8 cellular contexts compared by ENCODE assay signal in the genomic region with DNA sequence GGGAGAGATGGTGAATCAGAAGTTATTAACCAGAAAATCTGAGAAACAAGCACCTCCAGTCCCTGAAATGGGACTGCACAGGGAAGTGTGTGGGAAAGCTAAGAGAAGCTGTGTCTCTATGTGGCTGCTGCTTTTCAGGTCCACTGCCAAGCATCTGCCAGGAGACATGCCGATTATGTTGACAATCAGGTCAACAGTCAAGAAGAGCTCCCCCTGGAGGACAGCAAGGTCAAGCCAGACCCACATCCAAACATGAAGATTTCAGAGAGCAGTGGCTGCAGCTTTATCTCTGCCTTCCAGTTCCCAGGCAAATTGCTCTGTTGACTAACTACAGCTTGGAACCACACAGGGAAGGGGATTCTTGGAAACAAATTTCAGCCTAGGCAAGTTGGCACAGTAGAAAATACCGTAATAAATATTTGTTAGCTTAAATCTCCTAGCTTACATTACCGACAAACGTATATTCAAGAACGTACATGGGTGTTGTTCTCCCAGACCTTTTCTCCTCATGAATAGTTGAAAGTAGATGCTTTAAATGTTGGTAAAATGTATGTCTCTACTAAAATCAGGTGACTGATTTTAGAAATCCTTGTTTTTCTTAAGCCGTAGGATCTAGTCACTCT.
A peak's percentile ranks its signal among the peaks of the same experiment; 100 is the strongest.
DNase-seq lines count a peak whose midpoint lies in the region; ATAC-seq and TF ChIP-seq lines count a peak whose summit lies in the region.

No MANE protein-coding gene starts in this region.

- H3K27ac Mint-ChIP-seq in activated T-helper 2 cell treated with anti-CD3 and anti-CD28 coated beads, Interferon-gamma antibody, Interleukin-2, Interleukin-4, amounts not matched to agents 10 μg/mL and 5 μg/mL and 100 μg/mL, durations not matched to agents 14 hours and 24 hours and 36 hours, result no peak overlapping the region

- CTCF ChIA-PET in AG04450 (lab: Charles Lee), result interaction anchor here (0.6 to 1.8 kb wide), 5 partner anchors 9 to 560 kb away, joined by 3 to 9 read pairs (median 3); no protein-coding TSS in a partner anchor

- H3K27ac ChIP-seq in AG04450 (ENCODE audit: low read depth, low read length) (no peak overlapping the region), substantia nigra (ENCODE audit: low read depth, low read length, poor library complexity, severe bottlenecking) (no peak overlapping the region)

- POLR2A ChIA-PET in AG04450 (lab: Yijun Ruan, JAX), result no interaction called here

- no peaks in the 10 kb centered on the region for H3K27me3 ChIP-seq in AG04450 (ENCODE audit: control insufficient read depth, insufficient read depth, low read length)

- TF ChIP-seq CTCF in AG04450 (IDR thresholded peaks at IDR 0.05; ENCODE audit: low read depth, low read length) (peak; percentile 34; the same call in 1 of the 2 replicates), GM12873 (IDR thresholded peaks at IDR 0.05; ENCODE audit: insufficient read depth, low read depth, low read length, missing control alignments) (peak; percentile 83)

- H3K4me1 Mint-ChIP-seq in activated T-helper 2 cell treated with anti-CD3 and anti-CD28 coated beads, Interferon-gamma antibody, Interleukin-2, Interleukin-4, amounts not matched to agents 10 μg/mL and 5 μg/mL and 100 μg/mL, durations not matched to agents 14 hours and 24 hours and 36 hours (ENCODE audit: low read depth), result no peaks in the 10 kb centered on the region

- no peak overlapping the region for H3K4me3 Mint-ChIP-seq in activated T-helper 2 cell treated with anti-CD3 and anti-CD28 coated beads, Interferon-gamma antibody, Interleukin-2, Interleukin-4, amounts not matched to agents 10 μg/mL and 5 μg/mL and 100 μg/mL, durations not matched to agents 14 hours and 24 hours and 36 hours (ENCODE audit: low read depth)

- H3K4me3 ChIP-seq in AG04450 (ENCODE audit: low read depth, low read length), result no peak overlapping the region

- no peaks in the 10 kb centered on the region for H3K27me3 Mint-ChIP-seq in activated T-helper 2 cell treated with anti-CD3 and anti-CD28 coated beads, Interferon-gamma antibody, Interleukin-2, Interleukin-4, amounts not matched to agents 10 μg/mL and 5 μg/mL and 100 μg/mL, durations not matched to agents 14 hours and 24 hours and 36 hours (ENCODE audit: low read depth)

- intact Hi-C loops in activated T-helper 2 cell treated with anti-CD3 and anti-CD28 coated beads, Interferon-gamma antibody, Interleukin-2, Interleukin-4, amounts not matched to agents 10 μg/mL and 5 μg/mL and 100 μg/mL, durations not matched to agents 14 hours and 24 hours and 36 hours (cut with micrococcal nuclease), result no loop called here

- H3K36me3 Mint-ChIP-seq in activated T-helper 2 cell treated with anti-CD3 and anti-CD28 coated beads, Interferon-gamma antibody, Interleukin-2, Interleukin-4, amounts not matched to agents 10 μg/mL and 5 μg/mL and 100 μg/mL, durations not matched to agents 14 hours and 24 hours and 36 hours (ENCODE audit: low read depth), result no peaks in the 10 kb centered on the region

- no peaks in the 10 kb centered on the region for H3K9me3 Mint-ChIP-seq in activated T-helper 2 cell treated with anti-CD3 and anti-CD28 coated beads, Interferon-gamma antibody, Interleukin-2, Interleukin-4, amounts not matched to agents 10 μg/mL and 5 μg/mL and 100 μg/mL, durations not matched to agents 14 hours and 24 hours and 36 hours

- peak; percentile 80 for ATAC-seq in HG02642 (IDR thresholded peaks at IDR 0.05; ENCODE audit: poor library complexity, unreplicated experiment)

- no peak for DNase-seq in AG04450 (ENCODE audit: low read depth, low spot score)
- peak; percentile 75 for DNase-seq in NAMALWA (ENCODE audit: low spot score)
- DNase-seq in activated T-helper 2 cell treated with anti-CD3 and anti-CD28 coated beads, Interferon-gamma antibody, Interleukin-2, Interleukin-4, amounts not matched to agents 10 μg/mL and 5 μg/mL and 100 μg/mL, durations not matched to agents 14 hours and 24 hours and 36 hours (ENCODE audit: low spot score), result peak; percentile 9
- DNase-seq in hippocampal formation (lab: John Stamatoyannopoulos, UW), result peak; percentile 4 to 15
- peak in 35 of 49 donors; percentile 1 to 58 (median 19) for DNase-seq in substantia nigra (lab: John Stamatoyannopoulos, UW)
- DNase-seq in NCI-H2196 treated with DMSO at 0.1 percent for 48 hours (lab: John Stamatoyannopoulos, UW; ENCODE audit: unreplicated experiment), result no peak

- no peaks in the 10 kb centered on the region for H3K9me3 ChIP-seq in AG04450 (ENCODE audit: control insufficient read depth, insufficient read depth, low read length)

Comparison
In these comparisons a context has a peak if more than half of its experiments do, and no peak if none do; other contexts are left out.
1. DNase-seq: peak in NAMALWA (single experiment), activated T-helper 2 cell treated with anti-CD3 and anti-CD28 coated beads, Interferon-gamma antibody, Interleukin-2, Interleukin-4, amounts not matched to agents 10 μg/mL and 5 μg/mL and 100 μg/mL, durations not matched to agents 14 hours and 24 hours and 36 hours (single experiment), hippocampal formation (2 of 2) and substantia nigra (35 of 49); none in AG04450 (single experiment) and NCI-H2196 treated with DMSO at 0.1 percent for 48 hours (single experiment).